8 cellular contexts compared by ENCODE assay signal in genomic region chr1:92877081-92877711, GRCh38. TPM values are rescaled to one million over a fixed set of nuclear protein-coding genes. Genes with fewer than 3 reads are reported as not detected.
DNase-seq lines count a peak whose midpoint lies in the region; ATAC-seq and TF ChIP-seq lines count a peak whose summit lies in the region.
"Had no signal": no experiment of that assay in that cellular context is flagged by ENCODE, and none has a peak within 500 bp of the region (broad histone marks: within the 10 kb centered on the region; RNA-seq: fewer than 3 reads in every experiment).

No MANE protein-coding gene starts in this region.

- no peak overlapping the region for H3K56ac ChIP-seq in IMR-90 (ENCODE audit: extremely low read depth, insufficient read depth, low read length)

- peak overlapping the region; percentile 25; the same call in 1 of the 2 replicates for H3K9ac ChIP-seq in IMR-90 (ENCODE audit: low read depth, low read length)
- H3K9ac ChIP-seq in smooth muscle cell (ENCODE audit: low read depth), result no peak overlapping the region

- H3K14ac ChIP-seq in IMR-90 (replicated peaks; ENCODE audit: low read depth, low read length), result no peak overlapping the region

- H3K4me1 Mint-ChIP-seq in T-helper 2 cell treated with Interferon-gamma antibody and Interleukin-4, amounts not matched to agents 5 μg/mL and 100 μg/mL, for 36 hours (ENCODE audit: low read depth), result peaks cover 15% of the 10 kb centered on the region

- H3K23ac ChIP-seq in IMR-90 (ENCODE audit: low read depth, low read length), result no peak overlapping the region

- H2BK5ac ChIP-seq in IMR-90 (ENCODE audit: low read depth, low read length, poor library complexity, severe bottlenecking), result no peak overlapping the region

- TF ChIP-seq CTCF in DOHH2 (IDR thresholded peaks at IDR 0.05; ENCODE audit: low read depth, low read length, poor library complexity, severe bottlenecking) (no peak), IMR-90 (conservative IDR thresholded peaks at IDR 0.05; ENCODE audit: low read depth, low read length) (no peak), mucosa of descending colon (IDR thresholded peaks at IDR 0.05) (no peak), smooth muscle cell (IDR thresholded peaks at IDR 0.05; ENCODE audit: borderline replicate concordance, insufficient read depth, poor library complexity, severe bottlenecking) (no peak)

- no peak overlapping the region for H3K27ac ChIP-seq in DOHH2 (ENCODE audit: low read depth, low read length)
- H3K27ac ChIP-seq in IMR-90 (ENCODE audit: insufficient read depth, low read length), result no peak overlapping the region
- no peak overlapping the region for H3K27ac ChIP-seq in smooth muscle cell (ENCODE audit: low read depth)

- CTCF ChIA-PET in IMR-90 (lab: Yijun Ruan, JAX), result interaction anchor here (0.6 to 1.7 kb wide), 5 partner anchors 8 to 231 kb away, joined by 3 to 7 read pairs (median 5); partner anchors contain the start of gene DIPK1A

- H3K36me3 Mint-ChIP-seq in T-helper 2 cell treated with Interferon-gamma antibody and Interleukin-4, amounts not matched to agents 5 μg/mL and 100 μg/mL, for 36 hours (ENCODE audit: low read depth), result peaks cover 30% of the 10 kb centered on the region

- H3K36me3 ChIP-seq in DOHH2 (ENCODE audit: control insufficient read depth, low read length), result peaks cover 24% of the 10 kb centered on the region
- H3K36me3 ChIP-seq in IMR-90 (ENCODE audit: control insufficient read depth, insufficient read depth, low read length), result peaks cover 2% of the 10 kb centered on the region; the same call in 1 of the 2 replicates
- no peaks in the 10 kb centered on the region for H3K36me3 ChIP-seq in mucosa of descending colon (ENCODE audit: low read depth)
- no peaks in the 10 kb centered on the region for H3K36me3 ChIP-seq in smooth muscle cell (ENCODE audit: low read depth)

- H3K9me1 ChIP-seq in IMR-90 (ENCODE audit: insufficient read depth, low read length), result no peaks in the 10 kb centered on the region

- H2AFZ ChIP-seq in IMR-90 (replicated peaks; ENCODE audit: low read length, poor library complexity) (no peak overlapping the region), smooth muscle cell (ENCODE audit: low read depth) (no peak overlapping the region)

- no peak overlapping the region for H3K18ac ChIP-seq in IMR-90 (ENCODE audit: low read depth, low read length)

- H2BK20ac ChIP-seq in IMR-90 (ENCODE audit: low read depth, low read length), result no peak overlapping the region

- H3K27me3 Mint-ChIP-seq in T-helper 2 cell treated with Interferon-gamma antibody and Interleukin-4, amounts not matched to agents 5 μg/mL and 100 μg/mL, for 36 hours (ENCODE audit: low read depth), result no peaks in the 10 kb centered on the region

- no peaks in the 10 kb centered on the region for H3K27me3 ChIP-seq in DOHH2 (ENCODE audit: control insufficient read depth, low read length)
- H3K27me3 ChIP-seq in IMR-90 (ENCODE audit: control insufficient read depth, insufficient read depth, low read length), result no peaks in the 10 kb centered on the region
- no peaks in the 10 kb centered on the region for H3K27me3 ChIP-seq in smooth muscle cell (ENCODE audit: low read depth)

- no peaks in the 10 kb centered on the region for H4K20me1 ChIP-seq in DOHH2 (ENCODE audit: control insufficient read depth, insufficient read depth, low read depth, low read length)
- no peaks in the 10 kb centered on the region for H4K20me1 ChIP-seq in IMR-90 (ENCODE audit: insufficient read depth, low read length)
- H4K20me1 ChIP-seq in smooth muscle cell (ENCODE audit: low read depth), result no peaks in the 10 kb centered on the region

- H3K4me2 ChIP-seq in DOHH2 (ENCODE audit: low read length) (peak overlapping the region; percentile 30), IMR-90 (ENCODE audit: low read depth, low read length) (peak overlapping the region; percentile 99), smooth muscle cell (no peak overlapping the region)

- H3K27ac Mint-ChIP-seq in T-helper 2 cell treated with Interferon-gamma antibody and Interleukin-4, amounts not matched to agents 5 μg/mL and 100 μg/mL, for 36 hours, result peak overlapping the region; percentile 62

- no peaks in the 10 kb centered on the region; a peak in 1 of 4 replicates for H3K79me1 ChIP-seq in IMR-90 (ENCODE audit: low read depth in 1 of 2, low read length in 2 of 2)

- BruUV-seq in IMR-90 (replicated peaks; lab: Mats Ljungman, UMichigan), result no TSS peak

- no peak overlapping the region for H4K91ac ChIP-seq in IMR-90 (ENCODE audit: insufficient read depth, low read depth, low read length)

- POLR2A ChIA-PET in IMR-90 (lab: Charles Lee; ENCODE audit: unreplicated experiment), result interaction anchor here (0.6 kb wide), 2 partner anchors 83 kb away, joined by 3 to 4 read pairs; no protein-coding TSS in a partner anchor

- no peaks in the 10 kb centered on the region for H3K9me2 ChIP-seq in DOHH2 (replicated peaks; ENCODE audit: control insufficient read depth, low read length)

- H3K9me3 Mint-ChIP-seq in T-helper 2 cell treated with Interferon-gamma antibody and Interleukin-4, amounts not matched to agents 5 μg/mL and 100 μg/mL, for 36 hours, result peaks cover 4% of the 10 kb centered on the region

- no peak overlapping the region for H3K4ac ChIP-seq in IMR-90 (ENCODE audit: low read depth, low read length)

- ATAC-seq in IMR-90 (ENCODE audit: low read depth) (peak; percentile 49), mucosa of descending colon (peak; percentile 64), HG02642 (IDR thresholded peaks at IDR 0.05; ENCODE audit: poor library complexity, unreplicated experiment) (no peak)
- ATAC-seq: left cardiac atrium had no signal

- intact Hi-C loops in IMR-90 (cut with micrococcal nuclease), result loop anchor here (5.0 kb wide), 1 partner anchor 65 kb away; no protein-coding TSS in a partner anchor
- intact Hi-C loops in mucosa of descending colon (cut with DNase I, micrococcal nuclease), result no loop called here

- no peak overlapping the region for H2BK15ac ChIP-seq in IMR-90 (ENCODE audit: low read depth, low read length)

- no peak for TF ChIP-seq POLR2A in IMR-90 (IDR thresholded peaks at IDR 0.05; ENCODE audit: low read depth, low read length)

- H3F3A ChIP-seq in DOHH2 (ENCODE audit: control insufficient read depth, insufficient read depth) (peaks cover 6% of the 10 kb centered on the region; the same call in 1 of the 2 replicates), smooth muscle cell (ENCODE audit: low read depth) (no peaks in the 10 kb centered on the region)

- no peak overlapping the region for H3K4me3 ChIP-seq in DOHH2 (ENCODE audit: low read length)
- H3K4me3 ChIP-seq in IMR-90 (ENCODE audit: insufficient read depth, low read depth, low read length), result peak overlapping the region; percentile 35; the same call in 1 of the 2 replicates
- H3K4me3 ChIP-seq in mucosa of descending colon, result no peak overlapping the region
- H3K4me3 ChIP-seq in smooth muscle cell, result no peak overlapping the region

- WGBS in IMR-90 (ENCODE audit: extremely low coverage in 2 of 2, insufficient read length in 1 of 2), 2 experiments, result 14% methylated on average over 2 of the region's 4 CpGs; no CpG with 5 or more reads in 1 of the 2 experiments
- WGBS in smooth muscle cell (ENCODE audit: low lambda C conversion rate), result 79% methylated on average over 4 of the region's 4 CpGs

- H3K4me3 Mint-ChIP-seq in T-helper 2 cell treated with Interferon-gamma antibody and Interleukin-4, amounts not matched to agents 5 μg/mL and 100 μg/mL, for 36 hours, result peak overlapping the region; percentile 57

- TF ChIP-seq RAD21 in IMR-90 (IDR thresholded peaks at IDR 0.05; ENCODE audit: low read length), result no peak

- H4K8ac ChIP-seq in IMR-90 (ENCODE audit: low read depth in 2 of 2, low read length in 2 of 2), result no peak overlapping the region

- H2AK9ac ChIP-seq in IMR-90 (replicated peaks; ENCODE audit: low read depth, low read length, poor library complexity), result no peak overlapping the region

- no peaks in the 10 kb centered on the region for H3K9me3 ChIP-seq in DOHH2 (ENCODE audit: control insufficient read depth, insufficient read depth, low read length)
- peaks cover 5% of the 10 kb centered on the region for H3K9me3 ChIP-seq in IMR-90 (ENCODE audit: control insufficient read depth, insufficient read depth, low read length)
- no peaks in the 10 kb centered on the region for H3K9me3 ChIP-seq in mucosa of descending colon
- no peaks in the 10 kb centered on the region for H3K9me3 ChIP-seq in smooth muscle cell (replicated peaks; ENCODE audit: low read depth)

- dilution Hi-C loops in IMR-90 (cut with HindIII; ENCODE audit: low sequenced_read_pairs, unreplicated experiment), result no loop called here

- H3K4me1 ChIP-seq in DOHH2 (ENCODE audit: control insufficient read depth, low read length), result peaks cover 14% of the 10 kb centered on the region
- H3K4me1 ChIP-seq in IMR-90 (ENCODE audit: control insufficient read depth, insufficient read depth, low read length), result no peaks in the 10 kb centered on the region
- H3K4me1 ChIP-seq in mucosa of descending colon (ENCODE audit: low read depth), result peaks cover 15% of the 10 kb centered on the region
- peaks cover 10% of the 10 kb centered on the region for H3K4me1 ChIP-seq in smooth muscle cell (ENCODE audit: low read depth)

- H2BK120ac ChIP-seq in IMR-90 (ENCODE audit: low read depth, low read length), result no peak overlapping the region

- no peak for DNase-seq in IMR-90
- DNase-seq in T-helper 2 cell treated with Interferon-gamma antibody and Interleukin-4, amounts not matched to agents 5 μg/mL and 100 μg/mL, for 36 hours (ENCODE audit: low spot score), result no peak
- DNase-seq in mucosa of descending colon, result no peak
- no peak for DNase-seq in stimulated activated CD4-positive, alpha-beta T cell treated with anti-CD3 and anti-CD28 coated beads, Interleukin-12 subunit alpha, Interleukin-12 subunit beta, amount 100 ng/mL, for 4 hours
- no peak for DNase-seq in smooth muscle cell (lab: John Stamatoyannopoulos, UW; ENCODE audit: unreplicated experiment)
- DNase-seq: left cardiac atrium had no signal

- no peak overlapping the region for H2AK5ac ChIP-seq in IMR-90 (ENCODE audit: low read depth, low read length)

- no peak overlapping the region for H4K5ac ChIP-seq in IMR-90 (ENCODE audit: low read depth, low read length)

- in situ Hi-C loops in IMR-90 (cut with MboI; ENCODE audit: low sequenced_read_pairs), result no loop called here

- H3K79me2 ChIP-seq in DOHH2 (ENCODE audit: control insufficient read depth, low read length), result peaks cover 24% of the 10 kb centered on the region
- H3K79me2 ChIP-seq in smooth muscle cell (ENCODE audit: low read depth), result no peaks in the 10 kb centered on the region

TF ChIP-seq in IMR-90, 13 proteins besides CTCF, POLR2A, EP300 and RAD21 (continues in another document):
- TF ChIP-seq SMC3 (IDR thresholded peaks at IDR 0.05; ENCODE audit: low read depth, low read length), result no peak

RNA-seq across cellular contexts. Expression of gene RPL5, which starts 45.4 kb away (rescaled TPM):
- total RNA-seq in IMR-90 (2012; rRNA removed) (1,679 and 1,907 TPM in 2 replicates), mucosa of descending colon (100 to 1,000 TPM; 627 to 944 (median 705) TPM), smooth muscle cell (1,043 and 1,121 TPM in 2 replicates)
- polyA plus RNA-seq in IMR-90 (2012; rRNA removed) (1,239 and 1,406 TPM in 2 replicates), smooth muscle cell (570 and 596 TPM in 2 replicates)
- polyA plus RNA-seq in IMR-90 (2012; cell fraction: cytosol; rRNA removed), result 609 and 629 TPM in 2 replicates
- 99.4 and 681 TPM in 2 replicates for polyA plus RNA-seq in IMR-90 (2012; cell fraction: nucleus; rRNA removed; ENCODE audit: low replicate concordance)
